30 cellular contexts compared by ENCODE assay signal in genomic region chr9:72872718-72873117, GRCh38.
A peak's percentile ranks its signal among the peaks of the same experiment; 100 is the strongest.
DNase-seq lines count a peak whose midpoint lies in the region; ATAC-seq, FAIRE-seq and TF ChIP-seq lines count a peak whose summit lies in the region.
"Had no signal": no experiment of that assay in that cellular context is flagged by ENCODE, and none has a peak within 500 bp of the region (broad histone marks: within the 10 kb centered on the region; RNA-seq: fewer than 3 reads in every experiment).

No MANE protein-coding gene starts in this region.

- H3K36me3 Mint-ChIP-seq in nephron (ENCODE audit: low read depth) = no peaks in the 10 kb centered on the region
- H3K36me3 Mint-ChIP-seq in activated T-cell treated with anti-CD3 and anti-CD28 coated beads, Interleukin-2, amount 50 U/mL, for 72 hours (ENCODE audit: insufficient read depth in 2 of 2) = no peaks in the 10 kb centered on the region
- H3K36me3 Mint-ChIP-seq: activated naive CD4-positive, alpha-beta T cell treated with anti-CD3 and anti-CD28 coated beads, Interleukin-2, amount 50 U/mL, for 72 hours; CD8-positive, alpha-beta memory T cell; type B pancreatic cell had no signal

- no peaks in the 10 kb centered on the region; the same call in 1 of the 2 replicates for H3K23me2 ChIP-seq in H1 (ENCODE audit: low read depth, low read length)

- peaks cover 33% of the 10 kb centered on the region for H3K4me1 Mint-ChIP-seq in nephron
- H3K4me1 Mint-ChIP-seq in activated T-cell treated with anti-CD3 and anti-CD28 coated beads, Interleukin-2, amount 50 U/mL, for 72 hours (ENCODE audit: low read depth) = no peaks in the 10 kb centered on the region
- H3K4me1 Mint-ChIP-seq: CD8-positive, alpha-beta memory T cell had no signal

- no peak overlapping the region for H3K14ac ChIP-seq in H1 (ENCODE audit: insufficient read length)

- no peaks in the 10 kb centered on the region for H3K9me3 ChIP-seq in H1 (ENCODE audit: insufficient read depth in 2 of 2, low read depth in 1 of 2, low read length in 1 of 2)
- H3K9me3 ChIP-seq: neutrophil had no signal

- WGBS in H1 (ENCODE audit: extremely low coverage in 1 of 2, insufficient coverage in 1 of 2, insufficient read length in 1 of 2, insufficient replicate concordance in 2 of 2, low coverage in 1 of 2, low lambda C conversion rate in 2 of 2, missing lambda C conversion rate in 1 of 2), 2 experiments = 91% methylated on average over 2 of the region's 2 CpGs; no CpG with 5 or more reads in 1 of the 2 experiments

- H3K27me3 ChIP-seq in H1 (replicated peaks in 1 of 4; ENCODE audit: control insufficient read depth in 3 of 4, extremely low read depth in 1 of 4, insufficient read depth in 3 of 4, low read length in 3 of 4) = no peaks in the 10 kb centered on the region
- H3K27me3 ChIP-seq: neutrophil had no signal

- no peak for ATAC-seq in stimulated activated naive CD8-positive, alpha-beta T cell treated with anti-CD3 and anti-CD28 coated beads, Interleukin-15, Interleukin-2, amounts not matched to agents 100 U/mL and 50 U/mL, for 24 hours
- no peak for ATAC-seq in activated T-cell treated with anti-CD3 and anti-CD28 coated beads, Interleukin-2, amount 50 U/mL, for 72 hours (replicated peaks in 1 of 2)
- ATAC-seq: activated naive CD4-positive, alpha-beta T cell treated with anti-CD3 and anti-CD28 coated beads, Interleukin-2, amount 50 U/mL, for 72 hours; Panc1 had no signal

- H2BK15ac ChIP-seq in H1 (ENCODE audit: low read length) = no peak overlapping the region

- H4K5ac ChIP-seq in H1 (ENCODE audit: insufficient read length, low read depth, low read length) = no peak overlapping the region

- peaks cover 10% of the 10 kb centered on the region for H3K9me3 Mint-ChIP-seq in nephron
- H3K9me3 Mint-ChIP-seq in activated T-cell treated with anti-CD3 and anti-CD28 coated beads, Interleukin-2, amount 50 U/mL, for 72 hours = no peaks in the 10 kb centered on the region

- TF ChIP-seq RAD21 in H1 (IDR thresholded peaks at IDR 0.05 in 1 of 2, conservative IDR thresholded peaks at IDR 0.05 in 1 of 2; ENCODE audit: low read depth in 2 of 2, low read length in 2 of 2) = no peak

- no peak overlapping the region for H4K91ac ChIP-seq in H1 (replicated peaks; ENCODE audit: insufficient read length, low read length)

- no peak overlapping the region for H3K18ac ChIP-seq in H1 (ENCODE audit: extremely low read depth, low read length)

- H3K23ac ChIP-seq in H1 (ENCODE audit: insufficient read length) = no peak overlapping the region

- H4K8ac ChIP-seq in H1 (ENCODE audit: extremely low read depth, insufficient read depth, low read length) = no peak overlapping the region

- no peaks in the 10 kb centered on the region for H4K20me1 ChIP-seq in H1 (replicated peaks in 1 of 2; ENCODE audit: control insufficient read depth in 1 of 2, insufficient read depth in 2 of 2, low read length in 2 of 2)

- H3K27ac ChIP-seq in H1 (ENCODE audit: low read depth, low read length) = no peak overlapping the region
- H3K27ac ChIP-seq: KMS-11, neutrophil, WERI-Rb-1 had no signal

- no peak overlapping the region for H2BK5ac ChIP-seq in H1 (ENCODE audit: low read depth, low read length)

- H2BK120ac ChIP-seq in H1 (replicated peaks; ENCODE audit: low read depth, low read length) = no peak overlapping the region

- TF ChIP-seq EP300 in H1 (IDR thresholded peaks at IDR 0.05; ENCODE audit: borderline replicate concordance in 1 of 2, low read depth in 2 of 2, low read length in 2 of 2) = no peak

- no peaks in the 10 kb centered on the region for H3K79me2 ChIP-seq in H1 (ENCODE audit: control insufficient read depth in 1 of 2, insufficient read depth in 2 of 2, low read length in 2 of 2)

- H3K56ac ChIP-seq in H1 (replicated peaks; ENCODE audit: insufficient read length, low read depth, low read length) = no peak overlapping the region

- CTCF ChIA-PET in H1 (lab: Charles Lee; ENCODE audit: partially characterized antibody) = interaction anchor here (0.9 to 3.2 kb wide), 14 partner anchors 10 to 594 kb away, joined by 3 to 38 read pairs (median 6); no protein-coding TSS in a partner anchor

- no peaks in the 10 kb centered on the region for H3K27me3 Mint-ChIP-seq in nephron (ENCODE audit: low read depth)
- H3K27me3 Mint-ChIP-seq in activated T-cell treated with anti-CD3 and anti-CD28 coated beads, Interleukin-2, amount 50 U/mL, for 72 hours (ENCODE audit: low read depth) = peaks cover 8% of the 10 kb centered on the region
- H3K27me3 Mint-ChIP-seq: type B pancreatic cell had no signal

- no peak overlapping the region for H3K9ac ChIP-seq in H1 (replicated peaks in 1 of 4; ENCODE audit: extremely low read depth in 1 of 4, low read depth in 3 of 4, low read length in 3 of 4)
- H3K9ac ChIP-seq: KMS-11 had no signal

- no peaks in the 10 kb centered on the region for H3K36me3 ChIP-seq in H1 (ENCODE audit: control insufficient read depth in 2 of 4, insufficient read depth in 4 of 4, low read length in 3 of 4)
- H3K36me3 ChIP-seq: neutrophil, WERI-Rb-1 had no signal

- no peak overlapping the region for H2AK5ac ChIP-seq in H1 (ENCODE audit: low read depth, low read length)

- H3K4me2 ChIP-seq in H1 (ENCODE audit: insufficient read depth in 1 of 2, low read depth in 2 of 2, low read length in 2 of 2) = no peak overlapping the region
- H3K4me2 ChIP-seq: KMS-11 had no signal

- no peak overlapping the region for H2BK12ac ChIP-seq in H1 (ENCODE audit: low read depth, low read length)

- H3K4me3 Mint-ChIP-seq in nephron = no peak overlapping the region
- no peak overlapping the region for H3K4me3 Mint-ChIP-seq in activated T-cell treated with anti-CD3 and anti-CD28 coated beads, Interleukin-2, amount 50 U/mL, for 72 hours
- H3K4me3 Mint-ChIP-seq: CD8-positive, alpha-beta memory T cell; naive B cell; type B pancreatic cell had no signal

- H2BK20ac ChIP-seq in H1 (ENCODE audit: low read length) = no peak overlapping the region

- H2AFZ ChIP-seq in H1 (ENCODE audit: low read length) = peak overlapping the region; percentile 63; the same call in 1 of the 2 replicates

- peak; percentile 75 for DNase-seq in DMS53 (lab: John Stamatoyannopoulos, UW)
- peak; percentile 79 for DNase-seq in NCI-H69 (lab: John Stamatoyannopoulos, UW)
- DNase-seq in H1 (ENCODE audit: low read depth in 1 of 2, low spot score in 2 of 2) = no peak
- DNase-seq in islet precursor cell = no peak
- DNase-seq in T-helper 2 cell = no peak
- DNase-seq in stimulated activated naive CD8-positive, alpha-beta T cell treated with anti-CD3 and anti-CD28 coated beads, Interleukin-15, Interleukin-2, amounts not matched to agents 100 U/mL and 50 U/mL, for 24 hours = no peak
- DNase-seq in activated T-cell treated with anti-CD3 and anti-CD28 coated beads, Interleukin-2, amount 50 U/mL, for 72 hours = no peak
- DNase-seq: ACHN; activated CD4-positive, alpha-beta T cell treated with anti-CD3 and anti-CD28 coated beads for 4 hours; activated effector memory CD4-positive, alpha-beta T cell treated with Interleukin-2 at 50 U/mL for 16 hours; activated T-cell treated with anti-CD3 and anti-CD28 coated beads for 4 hours; CD8-positive, alpha-beta memory T cell; effector CD4-positive, alpha-beta T cell; EL; erythroblast; glutamatergic neuron; naive B cell; NCI-H1694; NCI-H446 treated with DMSO at 0.1 percent for 48 hours; SHP77; stimulated activated CD4-positive, alpha-beta T cell treated with anti-CD3 and anti-CD28 coated beads, Interleukin-15, amount 100 ng/mL, for 24 hours; stimulated activated CD4-positive, alpha-beta T cell treated with anti-CD3 and anti-CD28 coated beads, Interleukin-4, amount 100 ng/mL, for 4 hours; T1000; WERI-Rb-1 had no signal

- no peak for FAIRE-seq in H1 (lab: Jason Lieb, UNC)

- H3K4me3 ChIP-seq in H1 (ENCODE audit: extremely low read depth in 1 of 4, insufficient read depth in 2 of 4, low read depth in 3 of 4, low read length in 4 of 4) = no peak overlapping the region

- H3K27ac Mint-ChIP-seq in nephron = peak overlapping the region; percentile 29 to 93 (median 80)
- no peak overlapping the region for H3K27ac Mint-ChIP-seq in activated T-cell treated with anti-CD3 and anti-CD28 coated beads, Interleukin-2, amount 50 U/mL, for 72 hours
- H3K27ac Mint-ChIP-seq: activated naive CD4-positive, alpha-beta T cell treated with anti-CD3 and anti-CD28 coated beads, Interleukin-2, amount 50 U/mL, for 72 hours; CD8-positive, alpha-beta memory T cell; naive B cell; type B pancreatic cell had no signal

- no peak for TF ChIP-seq POLR2A in H1 (IDR thresholded peaks at IDR 0.05; ENCODE audit: control extremely low read depth in 1 of 2, low read depth in 2 of 2, low read length in 2 of 2)

- POLR2A ChIA-PET in H1 (lab: Charles Lee; ENCODE audit: partially characterized antibody) = no interaction called here

- TF ChIP-seq CTCF in H1 (IDR thresholded peaks at IDR 0.05; ENCODE audit: control extremely low read depth in 1 of 3, insufficient read depth in 1 of 3, low read depth in 1 of 3, low read length in 3 of 3) (no peak), nephron (IDR thresholded peaks at IDR 0.05; ENCODE audit: unreplicated experiment in 3 of 3) (no peak)

- H3K4ac ChIP-seq in H1 (replicated peaks; ENCODE audit: insufficient read length, low read depth, low read length) = no peak overlapping the region

- no peaks in the 10 kb centered on the region for H3K79me1 ChIP-seq in H1 (ENCODE audit: low read depth, low read length)

- H3K4me1 ChIP-seq in H1 (replicated peaks in 1 of 4; ENCODE audit: control insufficient read depth in 3 of 4, insufficient read depth in 4 of 4, low read length in 3 of 4) = peaks cover 0 to 3% (median 1%) of the 10 kb centered on the region in 4 experiments; a peak in 3 of 7 replicates

TF ChIP-seq in H1, 55 proteins besides CTCF, POLR2A, EP300 and RAD21:
- TF ChIP-seq JUN (IDR thresholded peaks at IDR 0.05; ENCODE audit: low read depth, low read length) = no peak
- no peak for TF ChIP-seq SUZ12 (IDR thresholded peaks at IDR 0.05; ENCODE audit: low read length)
- TF ChIP-seq TCF12 (IDR thresholded peaks at IDR 0.05; ENCODE audit: low read depth, low read length) = no peak
- no peak for TF ChIP-seq NRF1 (IDR thresholded peaks at IDR 0.05; ENCODE audit: low read depth, low read length)
- TF ChIP-seq YY1 (IDR thresholded peaks at IDR 0.05; ENCODE audit: low read depth, low read length) = no peak
- no peak for TF ChIP-seq POLR2AphosphoS5 (IDR thresholded peaks at IDR 0.05; ENCODE audit: low read depth, low read length)
- TF ChIP-seq RXRA (IDR thresholded peaks at IDR 0.05; ENCODE audit: insufficient read depth, low read depth, low read length) = no peak
- no peak for TF ChIP-seq SIRT6 (IDR thresholded peaks at IDR 0.05; ENCODE audit: low read length)
- TF ChIP-seq TEAD4 (IDR thresholded peaks at IDR 0.05; ENCODE audit: low read depth, low read length) = no peak
- no peak for TF ChIP-seq NANOG (IDR thresholded peaks at IDR 0.05; ENCODE audit: insufficient read depth, low read depth, low read length, poor library complexity, severe bottlenecking)
- no peak for TF ChIP-seq JUND (IDR thresholded peaks at IDR 0.05; ENCODE audit: low read length)

Comparison
In these comparisons a context has a peak if more than half of its experiments do, and no peak if none do; other contexts are left out.
1. DNase-seq: peak in DMS53 (single experiment) and NCI-H69 (single experiment); none in H1 (0 of 2), islet precursor cell (single experiment), T-helper 2 cell (0 of 5), stimulated activated naive CD8-positive, alpha-beta T cell treated with anti-CD3 and anti-CD28 coated beads, Interleukin-15, Interleukin-2, amounts not matched to agents 100 U/mL and 50 U/mL, for 24 hours (single experiment) and activated T-cell treated with anti-CD3 and anti-CD28 coated beads, Interleukin-2, amount 50 U/mL, for 72 hours (0 of 2).